20 cellular contexts compared by ENCODE assay signal in the genomic region with DNA sequence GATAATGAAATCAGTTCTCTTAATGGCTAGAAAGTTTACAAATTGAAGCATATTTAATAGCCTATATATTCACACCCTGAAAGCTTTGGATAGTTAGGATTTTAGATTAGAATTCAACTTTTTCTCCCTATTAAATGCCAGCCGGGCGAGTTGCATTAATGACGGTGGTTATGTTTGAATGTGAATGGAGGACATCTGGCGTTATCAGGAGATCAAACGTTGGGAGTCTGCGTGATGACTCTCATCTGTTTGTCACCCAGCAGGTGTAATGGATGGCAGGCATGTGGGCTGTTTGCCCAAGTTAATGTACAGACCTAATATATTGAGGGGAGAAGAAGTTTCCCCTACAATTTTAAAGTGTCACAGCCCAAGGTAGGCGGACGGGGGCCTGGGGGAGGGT.
"Had no signal": no experiment of that assay in that cellular context is flagged by ENCODE, and none has a peak within 500 bp of the region (broad histone marks: within the 10 kb centered on the region; RNA-seq: fewer than 3 reads in every experiment).

No MANE protein-coding gene starts in this region.

- H3K27me3 Mint-ChIP-seq: activated CD4-positive, alpha-beta T cell treated with anti-CD3 and anti-CD28 coated beads, Interleukin-2, amount 10 ng/mL, durations not matched to agents 7 days and 5 days; central memory CD8-positive, alpha-beta T cell; memory B cell; naive B cell; stimulated activated memory B cell treated with anti-CD40 and anti-IgM and Interleukin-4, amounts not matched to agents 10 μg/mL and 1 μg/mL and 100 μg/mL, for 72 hours had no signal

- H3K27ac Mint-ChIP-seq: activated CD4-positive, alpha-beta T cell treated with anti-CD3 and anti-CD28 coated beads, Interleukin-2, amount 10 ng/mL, durations not matched to agents 7 days and 5 days; memory B cell; naive B cell; stimulated activated memory B cell treated with anti-CD40 and anti-IgM and Interleukin-4, amounts not matched to agents 10 μg/mL and 1 μg/mL and 100 μg/mL, for 72 hours; type B pancreatic cell had no signal

- H3K36me3 ChIP-seq: heart right ventricle, ovary had no signal

- H3K27ac ChIP-seq: coronary artery, heart right ventricle, ovary, testis had no signal

- H3K9me3 Mint-ChIP-seq: activated CD4-positive, alpha-beta T cell treated with anti-CD3 and anti-CD28 coated beads, Interleukin-2, amount 10 ng/mL, durations not matched to agents 7 days and 5 days; activated T-cell treated with anti-CD3 and anti-CD28 coated beads, Interleukin-2, amount 50 U/mL, for 4 hours; stimulated activated memory B cell treated with anti-CD40 and anti-IgM and Interleukin-4, amounts not matched to agents 10 μg/mL and 1 μg/mL and 100 μg/mL, for 72 hours had no signal

- H3K4me3 ChIP-seq: coronary artery, heart right ventricle, mucosa of descending colon, ovary, testis had no signal

- H3K4me1 ChIP-seq: heart right ventricle, testis had no signal

- H3K4me3 Mint-ChIP-seq: activated CD4-positive, alpha-beta T cell treated with anti-CD3 and anti-CD28 coated beads, Interleukin-2, amount 10 ng/mL, durations not matched to agents 7 days and 5 days; activated T-cell treated with anti-CD3 and anti-CD28 coated beads, Interleukin-2, amount 50 U/mL, for 4 hours; central memory CD8-positive, alpha-beta T cell; memory B cell; naive B cell; stimulated activated memory B cell treated with anti-CD40 and anti-IgM and Interleukin-4, amounts not matched to agents 10 μg/mL and 1 μg/mL and 100 μg/mL, for 72 hours; type B pancreatic cell had no signal

- H3K27me3 ChIP-seq: ovary, testis had no signal

- H3K9me3 ChIP-seq: heart right ventricle, mucosa of descending colon, ovary, testis had no signal

- DNase-seq: activated CD4-positive, alpha-beta T cell treated with anti-CD3 and anti-CD28 coated beads, Interleukin-2, amount 10 ng/mL, durations not matched to agents 7 days and 5 days; activated CD8-positive, alpha-beta memory T cell treated with anti-CD3 and anti-CD28 coated beads, Interleukin-2, amount 50 U/mL, for 4 hours; activated naive CD4-positive, alpha-beta T cell treated with anti-CD3 and anti-CD28 coated beads, Interleukin-2, amount 50 U/mL, for 16 hours; activated T-cell treated with anti-CD3 and anti-CD28 coated beads, Interleukin-2, amount 50 U/mL, for 4 hours; aorta; heart right ventricle; kidney glomerular epithelial cell; left ventricle myocardium superior; mucosa of descending colon; naive B cell; ovary; stimulated activated CD4-positive, alpha-beta T cell treated with anti-CD3 and anti-CD28 coated beads, Interleukin-4, amount 100 ng/mL, for 4 hours; T1000; testis had no signal

- ATAC-seq: activated T-cell treated with anti-CD3 and anti-CD28 coated beads, Interleukin-2, amount 50 U/mL, for 4 hours; heart right ventricle; left ventricle myocardium superior; mucosa of descending colon; sciatic nerve; stimulated activated memory B cell treated with anti-CD40 and anti-IgM and Interleukin-4, amounts not matched to agents 10 μg/mL and 1 μg/mL and 100 μg/mL, for 72 hours had no signal

- H3K4me1 Mint-ChIP-seq: activated CD4-positive, alpha-beta T cell treated with anti-CD3 and anti-CD28 coated beads, Interleukin-2, amount 10 ng/mL, durations not matched to agents 7 days and 5 days; central memory CD8-positive, alpha-beta T cell; memory B cell; naive B cell; stimulated activated memory B cell treated with anti-CD40 and anti-IgM and Interleukin-4, amounts not matched to agents 10 μg/mL and 1 μg/mL and 100 μg/mL, for 72 hours had no signal

- H3K36me3 Mint-ChIP-seq: memory B cell; naive B cell; stimulated activated memory B cell treated with anti-CD40 and anti-IgM and Interleukin-4, amounts not matched to agents 10 μg/mL and 1 μg/mL and 100 μg/mL, for 72 hours; type B pancreatic cell had no signal
